Comparison of ENCODE assay signal across 18 cellular contexts in genomic region chr2:95185973-95186372, GRCh38. TPM values are rescaled to one million over a fixed set of nuclear protein-coding genes. Genes with fewer than 3 reads are reported as not detected.
DNase-seq lines count a peak whose midpoint lies in the region; ATAC-seq, FAIRE-seq and TF ChIP-seq lines count a peak whose summit lies in the region.
"Had no signal": no experiment of that assay in that cellular context is flagged by ENCODE, and none has a peak within 500 bp of the region (broad histone marks: within the 10 kb centered on the region; RNA-seq: fewer than 3 reads in every experiment).

No MANE protein-coding gene starts in this region.

- H3K4ac ChIP-seq in H1 (replicated peaks; ENCODE audit: insufficient read length, low read depth, low read length) = no peak overlapping the region

- no peak overlapping the region for H3K4me3 Mint-ChIP-seq in T-cell
- H3K4me3 Mint-ChIP-seq: CD4-positive, alpha-beta T cell had no signal

- POLR2A ChIA-PET in H1 (lab: Charles Lee; ENCODE audit: partially characterized antibody) = no interaction called here
- POLR2A ChIA-PET in T-cell (lab: Charles Lee) = no interaction called here

- H2BK12ac ChIP-seq in H1 (ENCODE audit: low read depth, low read length) = no peak overlapping the region

- H3K27me3 Mint-ChIP-seq in T-cell = peaks cover 10% of the 10 kb centered on the region in 2 donors

- H3K27me3 ChIP-seq in H1 (replicated peaks in 1 of 4; ENCODE audit: control insufficient read depth in 3 of 4, extremely low read depth in 1 of 4, insufficient read depth in 3 of 4, low read length in 3 of 4) = no peaks in the 10 kb centered on the region

- TF ChIP-seq RAD21 in H1 (IDR thresholded peaks at IDR 0.05 in 1 of 2, conservative IDR thresholded peaks at IDR 0.05 in 1 of 2; ENCODE audit: low read depth in 2 of 2, low read length in 2 of 2) = no peak

- no peak overlapping the region for H2BK15ac ChIP-seq in H1 (ENCODE audit: low read length)

- H3K9ac ChIP-seq in H1 (replicated peaks in 1 of 4; ENCODE audit: extremely low read depth in 1 of 4, low read depth in 3 of 4, low read length in 3 of 4) = no peak overlapping the region

- no peak overlapping the region for H3K4me2 ChIP-seq in H1 (ENCODE audit: insufficient read depth in 1 of 2, low read depth in 2 of 2, low read length in 2 of 2)

- H3K79me1 ChIP-seq in H1 (ENCODE audit: low read depth, low read length) = no peaks in the 10 kb centered on the region

- WGBS in H1 (ENCODE audit: extremely low coverage in 1 of 2, insufficient coverage in 1 of 2, insufficient read length in 1 of 2, insufficient replicate concordance in 2 of 2, low coverage in 1 of 2, low lambda C conversion rate in 2 of 2, missing lambda C conversion rate in 1 of 2), 2 experiments = 96% methylated on average over 2 of the region's 2 CpGs; no CpG with 5 or more reads in 1 of the 2 experiments

- no peak overlapping the region for H4K5ac ChIP-seq in H1 (ENCODE audit: insufficient read length, low read depth, low read length)

- no peaks in the 10 kb centered on the region for H3K4me1 Mint-ChIP-seq in T-cell

- H3K4me3 ChIP-seq in H1 (ENCODE audit: extremely low read depth in 1 of 4, insufficient read depth in 2 of 4, low read depth in 3 of 4, low read length in 4 of 4) = no peak overlapping the region
- H3K4me3 ChIP-seq: HAP-1 had no signal

- no peak overlapping the region for H3K23ac ChIP-seq in H1 (ENCODE audit: insufficient read length)

- H3K79me2 ChIP-seq in H1 (ENCODE audit: control insufficient read depth in 1 of 2, insufficient read depth in 2 of 2, low read length in 2 of 2) = no peaks in the 10 kb centered on the region

- no peak overlapping the region for H2BK5ac ChIP-seq in H1 (ENCODE audit: low read depth, low read length)

- no peaks in the 10 kb centered on the region for H3K4me1 ChIP-seq in H1 (replicated peaks in 1 of 4; ENCODE audit: control insufficient read depth in 3 of 4, insufficient read depth in 4 of 4, low read length in 3 of 4)
- H3K4me1 ChIP-seq: Caco-2, HAP-1 had no signal

- no peak overlapping the region for H2AFZ ChIP-seq in H1 (ENCODE audit: low read length)

- peak overlapping the region; percentile 67 for H3K27ac ChIP-seq in angular gyrus (ENCODE audit: low read depth, low read length)
- no peak overlapping the region for H3K27ac ChIP-seq in H1 (ENCODE audit: low read depth, low read length)
- H3K27ac ChIP-seq: C4-2B, HL-60 had no signal

- no peak overlapping the region for H4K91ac ChIP-seq in H1 (replicated peaks; ENCODE audit: insufficient read length, low read length)

- peaks cover 0 to 35% (median 14%) of the 10 kb centered on the region in 3 donors for H3K9me3 Mint-ChIP-seq in T-cell

- no peak for TF ChIP-seq CTCF in H1 (IDR thresholded peaks at IDR 0.05; ENCODE audit: control extremely low read depth in 1 of 3, insufficient read depth in 1 of 3, low read depth in 1 of 3, low read length in 3 of 3)

- peaks cover 44 to 60% of the 10 kb centered on the region in 2 experiments for H3K9me3 ChIP-seq in H1 (ENCODE audit: insufficient read depth in 2 of 2, low read depth in 1 of 2, low read length in 1 of 2)
- H3K9me3 ChIP-seq: HAP-1 had no signal

- no peak overlapping the region for H2AK5ac ChIP-seq in H1 (ENCODE audit: low read depth, low read length)

- H4K8ac ChIP-seq in H1 (ENCODE audit: extremely low read depth, insufficient read depth, low read length) = no peak overlapping the region

- DNase-seq in HTR-8/SVneo (ENCODE audit: insufficient read length, low spot score) (no peak), H1 (ENCODE audit: low read depth in 1 of 2, low spot score in 2 of 2) (no peak), T-cell (no peak), RPMI8226 (no peak)
- DNase-seq: ACHN; AML-193; Caco-2; CD4-positive, alpha-beta T cell had no signal

- H4K20me1 ChIP-seq in H1 (replicated peaks in 1 of 2; ENCODE audit: control insufficient read depth in 1 of 2, insufficient read depth in 2 of 2, low read length in 2 of 2) = no peaks in the 10 kb centered on the region

- CTCF ChIA-PET in H1 (lab: Charles Lee; ENCODE audit: partially characterized antibody) = no interaction called here
- CTCF ChIA-PET in T-cell (lab: Charles Lee) = interaction anchor here in 1 of 2 donors (0.7 kb wide), 1 partner anchor 21 kb away, joined by 4 read pairs; no protein-coding TSS in a partner anchor

- TF ChIP-seq POLR2A in H1 (IDR thresholded peaks at IDR 0.05; ENCODE audit: control extremely low read depth in 1 of 2, low read depth in 2 of 2, low read length in 2 of 2) = no peak

- no peak overlapping the region for H3K56ac ChIP-seq in H1 (replicated peaks; ENCODE audit: insufficient read length, low read depth, low read length)

- no peak overlapping the region for H3K18ac ChIP-seq in H1 (ENCODE audit: extremely low read depth, low read length)

- no peak for TF ChIP-seq EP300 in H1 (IDR thresholded peaks at IDR 0.05; ENCODE audit: borderline replicate concordance in 1 of 2, low read depth in 2 of 2, low read length in 2 of 2)

- H3K27ac Mint-ChIP-seq in T-cell = no peak overlapping the region
- H3K27ac Mint-ChIP-seq: CD4-positive, alpha-beta T cell had no signal

- no peak overlapping the region for H2BK20ac ChIP-seq in H1 (ENCODE audit: low read length)

- no peak overlapping the region for H2BK120ac ChIP-seq in H1 (replicated peaks; ENCODE audit: low read depth, low read length)

- peaks cover 0 to 20% (median 10%) of the 10 kb centered on the region in 4 experiments; a peak in 5 of 8 replicates for H3K36me3 ChIP-seq in H1 (ENCODE audit: control insufficient read depth in 2 of 4, insufficient read depth in 4 of 4, low read length in 3 of 4)

- H3K36me3 Mint-ChIP-seq in T-cell = peaks cover 30% of the 10 kb centered on the region

- FAIRE-seq in HTR-8/SVneo (lab: Jason Lieb, UNC) (peak; percentile 4), H1 (lab: Jason Lieb, UNC) (no peak)
- FAIRE-seq: D721Med, G401.6, GM12891, GM19239 had no signal

- H3K14ac ChIP-seq in H1 (ENCODE audit: insufficient read length) = no peak overlapping the region

- ATAC-seq in T-cell (replicated peaks in 1 of 4) (no peak), HG03342 (IDR thresholded peaks at IDR 0.05; ENCODE audit: unreplicated experiment) (no peak)

- H3K23me2 ChIP-seq in H1 (ENCODE audit: low read depth, low read length) = no peaks in the 10 kb centered on the region

TF ChIP-seq in H1, 55 proteins besides CTCF, POLR2A, EP300 and RAD21:
- TF ChIP-seq BRCA1 (IDR thresholded peaks at IDR 0.05; ENCODE audit: low read depth, low read length) (no peak), POU5F1 (IDR thresholded peaks at IDR 0.05; ENCODE audit: low read depth, low read length) (no peak), BACH1 (IDR thresholded peaks at IDR 0.05; ENCODE audit: low read length) (no peak), ASH2L (IDR thresholded peaks at IDR 0.05; ENCODE audit: low read length) (no peak), CEBPB (IDR thresholded peaks at IDR 0.05; ENCODE audit: low read depth, low read length) (peak; percentile 27; the same call in 1 of the 2 replicates), CREB1 (IDR thresholded peaks at IDR 0.05) (no peak)

RNA-seq across cellular contexts. Expression of gene ZNF2, which starts 20.4 kb away (rescaled TPM):
- total RNA-seq in H1 (2021; fragmentation: NEBNext Ultra II Directional; extraction: Animal tissue kit (Norgen Biotek cat#: 25700)) = 2.9 and 3.0 TPM in 2 replicates
- polyA plus RNA-seq in H1 (2011; rRNA removed) = 0.93 and 1.3 TPM in 2 replicates
- polyA plus RNA-seq in H1 (2011; cell fraction: cytosol; rRNA removed) = 1.1 TPM
- polyA plus RNA-seq in H1 (2011; cell fraction: nucleus; rRNA removed) = 1.4 TPM
- 1.1 to 1.5 TPM (median 1.4 TPM) in 4 replicates for polyA plus RNA-seq in H1 (2012, experiment 1 of 2)
- 0.33 TPM for polyA plus RNA-seq in H1 (2012, experiment 2 of 2)
- 1.4 TPM for polyA plus RNA-seq in H1 (2013, experiment 1 of 2)
- 1.5 TPM for polyA plus RNA-seq in H1 (2013, experiment 2 of 2)
- 3.1 and 3.6 TPM in 2 replicates for polyA minus RNA-seq in H1 (2011; rRNA and poly(A)+ RNA removed)
- polyA minus RNA-seq in H1 (2011; cell fraction: cytosol; rRNA and poly(A)+ RNA removed) = 2.1 TPM
- 1.9 TPM for polyA minus RNA-seq in H1 (2011; cell fraction: nucleus; rRNA and poly(A)+ RNA removed)
- total RNA-seq in T-cell = 1 to 10 TPM; 1.8 to 8.2 (median 7.5) TPM

RNA-seq across cellular contexts. Expression of gene ZNF892, which starts 21.3 kb away (rescaled TPM):
- 10.7 and 10.8 TPM in 2 replicates for total RNA-seq in H1 (2021; fragmentation: NEBNext Ultra II Directional; extraction: Animal tissue kit (Norgen Biotek cat#: 25700))
- 1.4 and 1.5 TPM in 2 replicates for polyA plus RNA-seq in H1 (2011; rRNA removed)
- polyA plus RNA-seq in H1 (2011; cell fraction: cytosol; rRNA removed) = 2.5 TPM
- 3.3 TPM for polyA plus RNA-seq in H1 (2011; cell fraction: nucleus; rRNA removed)
- 1.3 to 2.5 TPM (median 1.6 TPM) in 4 replicates for polyA plus RNA-seq in H1 (2012, experiment 1 of 2)
- polyA plus RNA-seq in H1 (2012, experiment 2 of 2) = 0.12 TPM
- 2.7 TPM for polyA plus RNA-seq in H1 (2013, experiment 1 of 2)
- 2.3 TPM for polyA plus RNA-seq in H1 (2013, experiment 2 of 2)
- polyA minus RNA-seq in H1 (2011; rRNA and poly(A)+ RNA removed) = 12.8 and 19.4 TPM in 2 replicates
- 12.3 TPM for polyA minus RNA-seq in H1 (2011; cell fraction: cytosol; rRNA and poly(A)+ RNA removed)
- 18.1 TPM for polyA minus RNA-seq in H1 (2011; cell fraction: nucleus; rRNA and poly(A)+ RNA removed)
- total RNA-seq in T-cell = 1 to 10 TPM; 2.7 to 6.0 (median 4.1) TPM
- total RNA-seq: A172 had no signal

RNA-seq across cellular contexts. Expression of gene ZNF514, which starts 26.3 kb away (rescaled TPM):
- total RNA-seq in H1 (2021; fragmentation: NEBNext Ultra II Directional; extraction: Animal tissue kit (Norgen Biotek cat#: 25700)) = 12.1 and 13.3 TPM in 2 replicates
- 4.2 and 5.3 TPM in 2 replicates for polyA plus RNA-seq in H1 (2011; rRNA removed)
- 9.1 TPM for polyA plus RNA-seq in H1 (2011; cell fraction: cytosol; rRNA removed)
- 12.2 TPM for polyA plus RNA-seq in H1 (2011; cell fraction: nucleus; rRNA removed)
- polyA plus RNA-seq in H1 (2012, experiment 1 of 2) = 10.5 to 14.9 TPM (median 11.1 TPM) in 4 replicates
- polyA plus RNA-seq in H1 (2012, experiment 2 of 2) = 0.79 TPM
- 10.8 TPM for polyA plus RNA-seq in H1 (2013, experiment 1 of 2)
- 9.2 TPM for polyA plus RNA-seq in H1 (2013, experiment 2 of 2)
- 5.4 and 7.5 TPM in 2 replicates for polyA minus RNA-seq in H1 (2011; rRNA and poly(A)+ RNA removed)
- 8.2 TPM for polyA minus RNA-seq in H1 (2011; cell fraction: cytosol; rRNA and poly(A)+ RNA removed)
- polyA minus RNA-seq in H1 (2011; cell fraction: nucleus; rRNA and poly(A)+ RNA removed) = 19.7 TPM
- 10 to 100 TPM; 11.8 to 29.2 (median 25.5) TPM for total RNA-seq in T-cell
